In genomic region chr10:76428541-76429330, GRCh38 we compare ENCODE assay signal across 1 cellular context.
TF ChIP-seq lines count a peak whose summit lies in the region.

No MANE protein-coding gene starts in this region.

TF ChIP-seq in SK-N-SH, 30 proteins besides CTCF, POLR2A, EP300 and RAD21 (continued from another document):
- TF ChIP-seq, protein P1, sequence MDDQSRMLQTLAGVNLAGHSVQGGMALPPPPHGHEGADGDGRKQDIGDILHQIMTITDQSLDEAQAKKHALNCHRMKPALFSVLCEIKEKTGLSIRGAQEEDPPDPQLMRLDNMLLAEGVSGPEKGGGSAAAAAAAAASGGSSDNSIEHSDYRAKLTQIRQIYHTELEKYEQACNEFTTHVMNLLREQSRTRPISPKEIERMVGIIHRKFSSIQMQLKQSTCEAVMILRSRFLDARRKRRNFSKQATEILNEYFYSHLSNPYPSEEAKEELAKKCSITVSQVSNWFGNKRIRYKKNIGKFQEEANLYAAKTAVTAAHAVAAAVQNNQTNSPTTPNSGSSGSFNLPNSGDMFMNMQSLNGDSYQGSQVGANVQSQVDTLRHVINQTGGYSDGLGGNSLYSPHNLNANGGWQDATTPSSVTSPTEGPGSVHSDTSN (IDR thresholded peaks at IDR 0.05): peak; percentile 42
- TF ChIP-seq SMC3 (IDR thresholded peaks at IDR 0.05; ENCODE audit: low read depth, low read length) (no peak), MXI1 (IDR thresholded peaks at IDR 0.05; ENCODE audit: low read depth, low read length) (no peak), FOXJ3 (CRISPR knock-in tag; IDR thresholded peaks at IDR 0.05) (no peak), RFX5 (IDR thresholded peaks at IDR 0.05; ENCODE audit: low read length) (no peak), ZBTB33 (IDR thresholded peaks at IDR 0.05; ENCODE audit: borderline replicate concordance, low read depth) (0 out of 2 replicates have a peak, but pooled peaks have one; percentile 14), POLR2AphosphoS5 (IDR thresholded peaks at IDR 0.05; ENCODE audit: low read depth, low read length) (peak; percentile 23; the same call in 1 of the 2 replicates)
TF ChIP-seq in SK-N-SH: peak in this region for 13.
